Comparison of ENCODE assay signal across 12 cellular contexts in genomic region chr11:19595840-19596751, GRCh38.
A peak's percentile ranks its signal among the peaks of the same experiment; 100 is the strongest.
DNase-seq lines count a peak whose midpoint lies in the region; FAIRE-seq and TF ChIP-seq lines count a peak whose summit lies in the region.
"Had no signal": no experiment of that assay in that cellular context is flagged by ENCODE, and none has a peak within 500 bp of the region (broad histone marks: within the 10 kb centered on the region; RNA-seq: fewer than 3 reads in every experiment).

No MANE protein-coding gene starts in this region.

- no peak for TF ChIP-seq POLR2A in endothelial cell of umbilical vein (IDR thresholded peaks at IDR 0.05; ENCODE audit: low read depth, low read length)

- intact Hi-C loops in endothelial cell of umbilical vein (cut with micrococcal nuclease), result loop anchor here (1.0 to 5.0 kb wide), 8 partner anchors 19 to 224 kb away; partner anchors contain the start of gene NAV2

- H3K9ac ChIP-seq in endothelial cell of umbilical vein (replicated peaks; ENCODE audit: extremely low read depth, insufficient read depth, low read length) (peak overlapping the region; percentile 75), mesenchymal stem cell (ENCODE audit: low read length) (peak overlapping the region; percentile 81)

- peak overlapping the region; percentile 43 for H4K8ac ChIP-seq in mesenchymal stem cell (ENCODE audit: low read length)

- no peak overlapping the region for H2BK120ac ChIP-seq in mesenchymal stem cell (ENCODE audit: low read depth, low read length)

- dilution Hi-C loops in endothelial cell of umbilical vein (cut with MboI; ENCODE audit: extremely low pct_ligation_motif_present, low sequenced_read_pairs), result no loop called here

- H3K27ac ChIP-seq in endothelial cell of umbilical vein (ENCODE audit: insufficient read depth, low read depth, low read length) (peak overlapping the region; percentile 95), mesenchymal stem cell (ENCODE audit: low read length, poor library complexity, severe bottlenecking) (peak overlapping the region; percentile 87), urinary bladder (ENCODE audit: low read depth) (peak overlapping the region; percentile 43)
- H3K27ac ChIP-seq: neutrophil had no signal

- peak overlapping the region in 1 of 2 experiments; percentile 71 for H3K23ac ChIP-seq in mesenchymal stem cell (ENCODE audit: low read length in 2 of 2)

- H4K91ac ChIP-seq in mesenchymal stem cell (ENCODE audit: low read length), result no peak overlapping the region

- POLR2A ChIA-PET in endothelial cell of umbilical vein (lab: Charles Lee), result interaction anchor here (0.9 to 1.0 kb wide), 2 partner anchors 19 to 118 kb away, joined by 5 to 7 read pairs; no protein-coding TSS in a partner anchor

- peak overlapping the region; percentile 8 for H2BK5ac ChIP-seq in mesenchymal stem cell (ENCODE audit: low read depth, low read length, poor library complexity, severe bottlenecking)

- WGBS in mesenchymal stem cell, result 52% methylated on average over 11 of the region's 12 CpGs
- WGBS in urinary bladder, result 35% methylated on average over 12 of the region's 12 CpGs

- no peak overlapping the region for H3K14ac ChIP-seq in mesenchymal stem cell (ENCODE audit: low read length in 2 of 2)

- peak overlapping the region; percentile 83 for H2AK5ac ChIP-seq in mesenchymal stem cell (ENCODE audit: low read length, severe bottlenecking)

- peaks cover 34% of the 10 kb centered on the region for H3K4me1 ChIP-seq in endothelial cell of umbilical vein (ENCODE audit: control insufficient read depth, extremely low read depth, insufficient read depth, low read length)
- peaks cover 26% of the 10 kb centered on the region for H3K4me1 ChIP-seq in mesenchymal stem cell (ENCODE audit: control insufficient read depth, insufficient read depth, low read depth, low read length)
- peaks cover 4% of the 10 kb centered on the region for H3K4me1 ChIP-seq in urinary bladder (ENCODE audit: insufficient read depth)

- H2AFZ ChIP-seq in endothelial cell of umbilical vein (ENCODE audit: low read depth, low read length) (no peak overlapping the region), mesenchymal stem cell (ENCODE audit: low read depth, low read length) (no peak overlapping the region)

- H3K18ac ChIP-seq in mesenchymal stem cell (ENCODE audit: low read depth in 1 of 2, low read length in 2 of 2), result peak overlapping the region in 1 of 2 experiments; percentile 63

- no peaks in the 10 kb centered on the region for H3K27me3 ChIP-seq in endothelial cell of umbilical vein (ENCODE audit: control insufficient read depth in 2 of 2, insufficient read depth in 2 of 2, low read length in 2 of 2)
- H3K27me3 ChIP-seq in mesenchymal stem cell (ENCODE audit: control insufficient read depth in 1 of 2, insufficient read depth in 1 of 2, low read length in 2 of 2), result no peaks in the 10 kb centered on the region
- H3K27me3 ChIP-seq: dorsolateral prefrontal cortex, neutrophil had no signal

- peak overlapping the region in 1 of 2 experiments; percentile 13 for H3K4ac ChIP-seq in mesenchymal stem cell (ENCODE audit: low read depth in 1 of 2, low read length in 2 of 2)

- no peaks in the 10 kb centered on the region for H3K36me3 ChIP-seq in endothelial cell of umbilical vein (ENCODE audit: control insufficient read depth in 2 of 2, extremely low read depth in 1 of 2, insufficient read depth in 2 of 2, low read length in 2 of 2)
- H3K36me3 ChIP-seq in mesenchymal stem cell (ENCODE audit: control insufficient read depth in 1 of 2, insufficient read depth in 2 of 2, low read depth in 1 of 2, low read length in 2 of 2), result no peaks in the 10 kb centered on the region
- no peaks in the 10 kb centered on the region for H3K36me3 ChIP-seq in urinary bladder (ENCODE audit: insufficient read depth)
- H3K36me3 ChIP-seq: neutrophil had no signal

- no peaks in the 10 kb centered on the region for H3K79me2 ChIP-seq in endothelial cell of umbilical vein (ENCODE audit: control insufficient read depth, insufficient read depth, low read length)

- H4K20me1 ChIP-seq in endothelial cell of umbilical vein (replicated peaks; ENCODE audit: control insufficient read depth, extremely low read depth, insufficient read depth, low read length), result no peaks in the 10 kb centered on the region

- no TSS peak for BruUV-seq in endothelial cell of umbilical vein (replicated peaks; lab: Mats Ljungman, UMichigan)

- TF ChIP-seq CTCF in endothelial cell of umbilical vein (IDR thresholded peaks at IDR 0.05; ENCODE audit: extremely low read depth in 1 of 2, insufficient read depth in 1 of 2, low read depth in 1 of 2, low read length in 2 of 2), result no peak

- H3K9me3 ChIP-seq in endothelial cell of umbilical vein (replicated peaks; ENCODE audit: control insufficient read depth, insufficient read depth, low read length) (no peaks in the 10 kb centered on the region), mesenchymal stem cell (ENCODE audit: control insufficient read depth, low read length) (no peaks in the 10 kb centered on the region)
- H3K9me3 ChIP-seq: neutrophil had no signal

- FAIRE-seq in endothelial cell of umbilical vein (lab: Jason Lieb, UNC), result peak; percentile 78

- no peaks in the 10 kb centered on the region for H3K9me1 ChIP-seq in endothelial cell of umbilical vein (replicated peaks; ENCODE audit: control insufficient read depth, extremely low read depth, insufficient read depth, low read length)

- DNase-seq in NCI-H226 (peak; percentile 58), endothelial cell of umbilical vein (ENCODE audit: low read depth, low spot score) (peak; percentile 91), mesenchymal stem cell (peak; percentile 51), RKO (ENCODE audit: low spot score) (no peak), NCI-H1930 (lab: John Stamatoyannopoulos, UW) (no peak), NCI-H524 (lab: John Stamatoyannopoulos, UW) (no peak)
- DNase-seq in effector CD4-positive, alpha-beta T cell, result no peak
- DNase-seq: activated CD4-positive, alpha-beta T cell treated with anti-CD3 and anti-CD28 coated beads for 48 hours; dorsolateral prefrontal cortex; NCI-H510A had no signal

- H3K4me2 ChIP-seq in endothelial cell of umbilical vein (ENCODE audit: insufficient read depth, low read length) (peak overlapping the region; percentile 26), mesenchymal stem cell (ENCODE audit: low read length, poor library complexity, severe bottlenecking) (peak overlapping the region; percentile 13)

- H3K4me3 ChIP-seq in endothelial cell of umbilical vein (replicated peaks in 1 of 3; ENCODE audit: insufficient read depth in 1 of 3, low read depth in 1 of 3, low read length in 3 of 3), result no peak overlapping the region
- H3K4me3 ChIP-seq in mesenchymal stem cell (ENCODE audit: insufficient read depth in 1 of 2, low read depth in 1 of 2, low read length in 2 of 2), result peak overlapping the region in 1 of 2 experiments; percentile 49
- no peak overlapping the region for H3K4me3 ChIP-seq in urinary bladder (ENCODE audit: low read depth, low read length)
- H3K4me3 ChIP-seq: dorsolateral prefrontal cortex had no signal

- H3K79me1 ChIP-seq in mesenchymal stem cell (replicated peaks; ENCODE audit: low read length, poor library complexity, severe bottlenecking), result no peaks in the 10 kb centered on the region

- CTCF ChIA-PET in endothelial cell of umbilical vein (lab: Charles Lee), result interaction anchor here (0.6 to 3.2 kb wide), 11 partner anchors 9 to 146 kb away, joined by 3 to 21 read pairs (median 4); partner anchors contain the start of gene NAV2

- H2BK15ac ChIP-seq in mesenchymal stem cell (ENCODE audit: low read depth, poor library complexity, severe bottlenecking), result peak overlapping the region; percentile 6

- H2BK12ac ChIP-seq in mesenchymal stem cell (ENCODE audit: low read length in 2 of 2), result peak overlapping the region in 1 of 2 experiments; percentile 51

TF ChIP-seq in endothelial cell of umbilical vein, 7 proteins besides CTCF, POLR2A, EP300 and RAD21:
- TF ChIP-seq JUN (IDR thresholded peaks at IDR 0.05; ENCODE audit: borderline replicate concordance, insufficient read depth, insufficient read length, low read depth), result peak; percentile 85
- TF ChIP-seq GATA2 (IDR thresholded peaks at IDR 0.05; ENCODE audit: insufficient read depth, insufficient read length, low read depth, low read length), result no peak
- TF ChIP-seq POLR2AphosphoS5 (IDR thresholded peaks at IDR 0.05; ENCODE audit: insufficient read depth, low read depth, low read length), result peak; percentile 61
- TF ChIP-seq EZH2 (IDR thresholded peaks at IDR 0.05; ENCODE audit: borderline replicate concordance, low read depth, low read length, severe bottlenecking), result no peak
- peak; percentile 82 for TF ChIP-seq FOS (IDR thresholded peaks at IDR 0.05; ENCODE audit: borderline replicate concordance, insufficient read depth, low read length)
- no peak for TF ChIP-seq MYC (IDR thresholded peaks at IDR 0.05; ENCODE audit: low read depth, low read length)
- no peak for TF ChIP-seq MAX (IDR thresholded peaks at IDR 0.05; ENCODE audit: insufficient read depth, insufficient read length)

Comparison
In these comparisons a context has a peak if more than half of its experiments do, and no peak if none do; other contexts are left out.
1. DNase-seq: peak in NCI-H226 (single experiment), endothelial cell of umbilical vein (single experiment) and mesenchymal stem cell (single experiment); none in effector CD4-positive, alpha-beta T cell (single experiment), RKO (single experiment), NCI-H1930 (0 of 2) and NCI-H524 (0 of 2).
2. H3K27ac ChIP-seq: peak in every context shown above with its lines; median percentile 95 in endothelial cell of umbilical vein; 87 in mesenchymal stem cell; 43 in urinary bladder.